8 cellular contexts compared by ENCODE assay signal in the genomic region with DNA sequence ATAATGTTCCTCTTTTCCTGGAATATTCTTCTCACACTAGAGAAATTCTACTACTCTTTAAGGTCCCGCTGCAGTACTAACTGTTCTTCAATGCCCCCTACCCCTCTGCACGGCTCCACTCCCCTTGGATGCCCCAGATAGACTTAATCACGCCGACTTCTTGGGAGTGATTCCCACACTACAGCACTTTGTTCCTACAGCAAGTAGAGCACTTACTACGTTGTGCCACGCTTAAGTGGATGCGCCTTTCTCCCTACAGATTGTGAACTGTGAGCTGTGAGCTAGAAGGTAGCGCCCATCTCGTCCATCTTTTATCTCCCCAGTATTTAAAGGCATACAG. TPM values are rescaled to one million over a fixed set of nuclear protein-coding genes. Genes with fewer than 3 reads are reported as not detected.
DNase-seq lines count a peak whose midpoint lies in the region; ATAC-seq and TF ChIP-seq lines count a peak whose summit lies in the region.

No MANE protein-coding gene starts in this region.

- H3K4me3 Mint-ChIP-seq in T-cell = peak overlapping the region; percentile 94 to 99 (median 97)

- H3K4me1 Mint-ChIP-seq in T-cell = peaks cover 30 to 40% (median 35%) of the 10 kb centered on the region in 3 donors

- peak overlapping the region; percentile 96 for H3K4me2 ChIP-seq in skeletal muscle satellite cell (ENCODE audit: low read length)

- H3K4me1 ChIP-seq in HAP-1 = peaks cover 28% of the 10 kb centered on the region
- peaks cover 34% of the 10 kb centered on the region for H3K4me1 ChIP-seq in skeletal muscle satellite cell (ENCODE audit: control insufficient read depth, insufficient read depth, low read length)

- ATAC-seq in T-cell (replicated peaks in 1 of 4) = no peak

- CTCF ChIA-PET in T-cell (lab: Charles Lee) = interaction anchor here in 1 of 2 donors (0.5 to 1.7 kb wide), 3 partner anchors 17 to 23 kb away, joined by 3 to 17 read pairs (median 4); a partner anchor contains a TSS

- peak overlapping the region; percentile 79 for H3K9ac ChIP-seq in skeletal muscle satellite cell (ENCODE audit: low read depth, low read length)

- H3K36me3 Mint-ChIP-seq in T-cell = peaks cover 27% of the 10 kb centered on the region

- H3K9me3 Mint-ChIP-seq in T-cell = peaks cover 3 to 8% (median 7%) of the 10 kb centered on the region in 3 donors

- TF ChIP-seq CTCF in fibroblast of the aortic adventitia (IDR thresholded peaks at IDR 0.05; ENCODE audit: insufficient read depth, low read length) = no peak

- no peaks in the 10 kb centered on the region for H3K27me3 Mint-ChIP-seq in T-cell

- in situ Hi-C loops in HAP-1 (cut with MboI; ENCODE audit: low sequenced_read_pairs) = no loop called here

- POLR2A ChIA-PET in T-cell (lab: Charles Lee) = interaction anchor here (0.6 to 0.7 kb wide), 2 partner anchors 21 to 74 kb away, joined by 3 read pairs; no protein-coding TSS in a partner anchor

- H3K9me3 ChIP-seq in HAP-1 (peaks cover 16% of the 10 kb centered on the region), skeletal muscle satellite cell (replicated peaks; ENCODE audit: low read length) (peaks cover 10% of the 10 kb centered on the region)

- DNase-seq in HAP-1 (ENCODE audit: low spot score in 2 of 2) (no peak), T-cell (peak in 2 of 34 experiments; percentile 1 to 5), fibroblast of the aortic adventitia (ENCODE audit: low read depth) (no peak), NCI-H2171 treated with DMSO at 0.1 percent for 48 hours (lab: John Stamatoyannopoulos, UW) (no peak), NCI-H1417 (lab: John Stamatoyannopoulos, UW) (no peak), GM19240 (ENCODE audit: insufficient read length, low spot score) (no peak)
- DNase-seq in stimulated activated CD8-positive, alpha-beta memory T cell treated with anti-CD3 and anti-CD28 coated beads, Interleukin-4, amount 100 ng/mL, for 48 hours = no peak

- no peaks in the 10 kb centered on the region for H3K27me3 ChIP-seq in HAP-1 (ENCODE audit: low read depth)
- H3K27me3 ChIP-seq in skeletal muscle satellite cell (ENCODE audit: control insufficient read depth, insufficient read depth, low read length) = no peaks in the 10 kb centered on the region

- peak overlapping the region; percentile 98 to 99 for H3K27ac Mint-ChIP-seq in T-cell

- H3K36me3 ChIP-seq in HAP-1 (replicated peaks) (peaks cover 43% of the 10 kb centered on the region), skeletal muscle satellite cell (ENCODE audit: insufficient read depth, low read length) (peaks cover 31% of the 10 kb centered on the region)

- H3K4me3 ChIP-seq in HAP-1 = peak overlapping the region; percentile 84
- H3K4me3 ChIP-seq in fibroblast of the aortic adventitia (ENCODE audit: low read depth, low read length) = peak overlapping the region; percentile 90
- H3K4me3 ChIP-seq in skeletal muscle satellite cell (ENCODE audit: low read length) = peak overlapping the region; percentile 85

RNA-seq across cellular contexts. Expression of a gene that starts 2.2 kb away (rescaled TPM):
- total RNA-seq in T-cell (1 to 10 TPM; 4.6 to 9.8 (median 9.3) TPM), fibroblast of the aortic adventitia (ENCODE audit: low replicate concordance) (30.5 and 115 TPM in 2 replicates)
- total RNA-seq in skeletal muscle satellite cell (2012; rRNA removed) = 10.6 and 12.0 TPM in 2 replicates

RNA-seq across cellular contexts. Expression of a gene that starts 23.3 kb away (rescaled TPM):
- total RNA-seq in T-cell = 100 to 1,000 TPM in 4 of 5 donors, 10 to 100 TPM in 1; 98.2 to 122 (median 109) TPM
- total RNA-seq in fibroblast of the aortic adventitia (ENCODE audit: low replicate concordance) = 83.4 and 182 TPM in 2 replicates
- 47.4 and 60.6 TPM in 2 replicates for total RNA-seq in skeletal muscle satellite cell (2012; rRNA removed)

RNA-seq across cellular contexts. Expression of a gene that starts 57.1 kb away (rescaled TPM):
- 10 to 100 TPM; 16.1 to 39.9 (median 32.4) TPM for total RNA-seq in T-cell
- 22.8 and 44.9 TPM in 2 replicates for total RNA-seq in fibroblast of the aortic adventitia (ENCODE audit: low replicate concordance)
- 2.0 and 2.2 TPM in 2 replicates for total RNA-seq in skeletal muscle satellite cell (2012; rRNA removed)
